28 cellular contexts compared by ENCODE assay signal in the genomic region with DNA sequence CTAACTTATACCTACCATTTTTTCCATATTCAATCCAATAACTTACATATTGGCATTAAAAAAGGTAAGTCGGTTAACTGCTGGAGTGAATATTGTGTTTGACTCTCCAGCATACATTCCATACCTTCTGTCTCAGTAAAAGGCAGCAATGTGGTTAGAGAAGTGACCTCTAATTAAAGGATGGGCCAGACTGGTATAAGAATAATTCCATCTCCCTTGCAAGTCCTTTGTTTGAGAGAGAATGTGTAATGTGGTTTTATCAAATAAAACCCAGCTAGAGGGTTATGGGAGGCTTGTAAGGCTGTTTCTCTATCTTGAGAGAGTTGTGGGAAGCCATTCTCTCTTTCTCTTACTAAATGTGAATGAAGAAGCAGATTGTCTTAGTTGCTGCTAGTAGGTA.
"Had no signal": no experiment of that assay in that cellular context is flagged by ENCODE, and none has a peak within 500 bp of the region (broad histone marks: within the 10 kb centered on the region; RNA-seq: fewer than 3 reads in every experiment).

No MANE protein-coding gene starts in this region.

- H3K27ac Mint-ChIP-seq: naive thymus-derived CD4-positive, alpha-beta T cell; nephron; progenitor cell of endocrine pancreas; stimulated activated effector memory CD8-positive, alpha-beta T cell treated with anti-CD3 and anti-CD28 coated beads, Interleukin-12 subunit alpha, Interleukin-12 subunit beta, amount 100 ng/mL, for 72 hours; stimulated activated naive CD8-positive, alpha-beta T cell treated with anti-CD3 and anti-CD28 coated beads, Interleukin-15, amount 100 ng/mL, for 72 hours; type B pancreatic cell had no signal

- H3K4me1 Mint-ChIP-seq: naive thymus-derived CD4-positive, alpha-beta T cell; stimulated activated effector memory CD8-positive, alpha-beta T cell treated with anti-CD3 and anti-CD28 coated beads, Interleukin-12 subunit alpha, Interleukin-12 subunit beta, amount 100 ng/mL, for 72 hours had no signal

- H3K4me3 ChIP-seq: ovary, psoas muscle, right lobe of liver, sigmoid colon, skin epidermis, suprapubic skin, testis, tibial artery, transverse colon, upper lobe of right lung, uterus had no signal

- H3K27me3 Mint-ChIP-seq: naive thymus-derived CD4-positive, alpha-beta T cell; progenitor cell of endocrine pancreas; stimulated activated naive CD8-positive, alpha-beta T cell treated with anti-CD3 and anti-CD28 coated beads, Interleukin-15, amount 100 ng/mL, for 72 hours; type B pancreatic cell had no signal

- DNase-seq: naive thymus-derived CD4-positive, alpha-beta T cell; occipital lobe; ovary; posterior cingulate gyrus; psoas muscle; right cardiac atrium; right lobe of liver; sigmoid colon; stimulated activated CD4-positive, alpha-beta T cell treated with anti-CD3 and anti-CD28 coated beads, Interleukin-15, amount 100 ng/mL, for 24 hours; stimulated activated CD4-positive, alpha-beta T cell treated with anti-CD3 and anti-CD28 coated beads, Interleukin-2, amount 100 ng/mL, for 24 hours; stimulated activated CD4-positive, alpha-beta T cell treated with anti-CD3 and anti-CD28 coated beads, Interleukin-2, amount 100 ng/mL, for 48 hours; stimulated activated CD4-positive, alpha-beta T cell treated with anti-CD3 and anti-CD28 coated beads, Interleukin-4, amount 100 ng/mL, for 24 hours; stimulated activated naive CD4-positive, alpha-beta T cell; stimulated activated naive CD8-positive, alpha-beta T cell treated with anti-CD3 and anti-CD28 coated beads, Interleukin-15, amount 100 ng/mL, for 72 hours; stimulated activated naive CD8-positive, alpha-beta T cell treated with anti-CD3 and anti-CD28 coated beads, Interleukin-15, Interleukin-2, amounts not matched to agents 100 U/mL and 50 U/mL, for 24 hours; substantia nigra; testis; tibial artery; transverse colon; upper lobe of right lung; uterus had no signal

- H3K36me3 ChIP-seq: ovary, right lobe of liver, sigmoid colon, suprapubic skin, tibial artery, transverse colon, upper lobe of right lung, uterus had no signal

- H2AFZ ChIP-seq: parathyroid adenoma had no signal

- H3K4me1 ChIP-seq: parathyroid adenoma, psoas muscle, right lobe of liver, sigmoid colon, suprapubic skin, testis, tibial artery, transverse colon, uterus had no signal

- H3K9me3 Mint-ChIP-seq: nephron had no signal

- H3K27me3 ChIP-seq: ovary, right lobe of liver, sigmoid colon, suprapubic skin, testis, tibial artery, transverse colon, upper lobe of right lung, uterus had no signal

- H3K9me3 ChIP-seq: ovary, psoas muscle, right lobe of liver, sigmoid colon, suprapubic skin, testis, tibial artery, transverse colon, upper lobe of right lung, uterus had no signal

- H3K36me3 Mint-ChIP-seq: naive thymus-derived CD4-positive, alpha-beta T cell; stimulated activated effector memory CD8-positive, alpha-beta T cell treated with anti-CD3 and anti-CD28 coated beads, Interleukin-12 subunit alpha, Interleukin-12 subunit beta, amount 100 ng/mL, for 72 hours had no signal

- ATAC-seq: naive thymus-derived CD4-positive, alpha-beta T cell; psoas muscle; right cardiac atrium; right lobe of liver; stimulated activated effector memory CD8-positive, alpha-beta T cell treated with anti-CD3 and anti-CD28 coated beads, Interleukin-12 subunit alpha, Interleukin-12 subunit beta, amount 100 ng/mL, for 72 hours; stimulated activated naive CD8-positive, alpha-beta T cell treated with anti-CD3 and anti-CD28 coated beads, Interleukin-15, amount 100 ng/mL, for 72 hours; stimulated activated naive CD8-positive, alpha-beta T cell treated with anti-CD3 and anti-CD28 coated beads, Interleukin-15, Interleukin-2, amounts not matched to agents 100 U/mL and 50 U/mL, for 24 hours; upper lobe of right lung had no signal

- H3K4me3 Mint-ChIP-seq: naive thymus-derived CD4-positive, alpha-beta T cell; nephron; stimulated activated effector memory CD8-positive, alpha-beta T cell treated with anti-CD3 and anti-CD28 coated beads, Interleukin-12 subunit alpha, Interleukin-12 subunit beta, amount 100 ng/mL, for 72 hours; stimulated activated naive CD8-positive, alpha-beta T cell treated with anti-CD3 and anti-CD28 coated beads, Interleukin-15, amount 100 ng/mL, for 72 hours; type B pancreatic cell had no signal

- H3K79me2 ChIP-seq: parathyroid adenoma had no signal

- H3K27ac ChIP-seq: ovary, parathyroid adenoma, psoas muscle, right lobe of liver, sigmoid colon, skin epidermis, suprapubic skin, testis, tibial artery, transverse colon, upper lobe of right lung, uterus had no signal

- H3K9ac ChIP-seq: parathyroid adenoma had no signal
